ENCODE assay signal across 13 cellular contexts in genomic region chr18:60508108-60508507, GRCh38.
"Had no signal": no experiment of that assay in that cellular context is flagged by ENCODE, and none has a peak within 500 bp of the region (broad histone marks: within the 10 kb centered on the region; RNA-seq: fewer than 3 reads in every experiment).

No MANE protein-coding gene starts in this region.

- H3K27ac ChIP-seq: cardiac muscle cell, gastroesophageal sphincter, pancreas, upper lobe of left lung, VCaP had no signal

- H3K27me3 Mint-ChIP-seq: activated CD4-positive, alpha-beta memory T cell treated with anti-CD3 and anti-CD28 coated beads, Interleukin-2, amount 10 ng/mL, durations not matched to agents 7 days and 5 days; activated naive CD8-positive, alpha-beta T cell treated with anti-CD3 and anti-CD28 coated beads, Interleukin-2, amount 10 ng/mL, durations not matched to agents 7 days and 5 days; stimulated activated naive CD8-positive, alpha-beta T cell treated with anti-CD3 and anti-CD28 coated beads, Interleukin-15, Interleukin-2, amounts not matched to agents 100 ng/mL and 50 ng/mL, for 24 hours had no signal

- H3K4me1 Mint-ChIP-seq: activated CD4-positive, alpha-beta memory T cell treated with anti-CD3 and anti-CD28 coated beads, Interleukin-2, amount 10 ng/mL, durations not matched to agents 7 days and 5 days; activated naive CD8-positive, alpha-beta T cell treated with anti-CD3 and anti-CD28 coated beads, Interleukin-2, amount 10 ng/mL, durations not matched to agents 7 days and 5 days; neural crest cell had no signal

- H3K36me3 ChIP-seq: cardiac muscle cell, gastroesophageal sphincter, pancreas, upper lobe of left lung had no signal

- H3K4me3 ChIP-seq: cardiac muscle cell, gastroesophageal sphincter, pancreas, upper lobe of left lung had no signal

- H3K27ac Mint-ChIP-seq: activated CD4-positive, alpha-beta memory T cell treated with anti-CD3 and anti-CD28 coated beads, Interleukin-2, amount 10 ng/mL, durations not matched to agents 7 days and 5 days; activated naive CD8-positive, alpha-beta T cell treated with anti-CD3 and anti-CD28 coated beads, Interleukin-2, amount 10 ng/mL, durations not matched to agents 7 days and 5 days; stimulated activated naive CD8-positive, alpha-beta T cell treated with anti-CD3 and anti-CD28 coated beads, Interleukin-15, Interleukin-2, amounts not matched to agents 100 ng/mL and 50 ng/mL, for 24 hours had no signal

- H3K27me3 ChIP-seq: cardiac muscle cell, gastroesophageal sphincter, pancreas, upper lobe of left lung had no signal

- DNase-seq: activated CD4-positive, alpha-beta memory T cell treated with anti-CD3 and anti-CD28 coated beads, Interleukin-2, amount 10 ng/mL, durations not matched to agents 7 days and 5 days; activated naive CD8-positive, alpha-beta T cell treated with anti-CD3 and anti-CD28 coated beads, Interleukin-2, amount 10 ng/mL, durations not matched to agents 7 days and 5 days; kidney; left ventricle myocardium superior; pancreas; stimulated activated CD4-positive, alpha-beta T cell treated with anti-CD3 and anti-CD28 coated beads, Interleukin-4, amount 100 ng/mL, for 1 hour; T1000; upper lobe of left lung had no signal

- H3K9me3 Mint-ChIP-seq: activated CD4-positive, alpha-beta memory T cell treated with anti-CD3 and anti-CD28 coated beads, Interleukin-2, amount 10 ng/mL, durations not matched to agents 7 days and 5 days; activated naive CD8-positive, alpha-beta T cell treated with anti-CD3 and anti-CD28 coated beads, Interleukin-2, amount 10 ng/mL, durations not matched to agents 7 days and 5 days; neural crest cell; stimulated activated naive CD8-positive, alpha-beta T cell treated with anti-CD3 and anti-CD28 coated beads, Interleukin-15, Interleukin-2, amounts not matched to agents 100 ng/mL and 50 ng/mL, for 24 hours had no signal

- H3K4me3 Mint-ChIP-seq: activated CD4-positive, alpha-beta memory T cell treated with anti-CD3 and anti-CD28 coated beads, Interleukin-2, amount 10 ng/mL, durations not matched to agents 7 days and 5 days; activated naive CD8-positive, alpha-beta T cell treated with anti-CD3 and anti-CD28 coated beads, Interleukin-2, amount 10 ng/mL, durations not matched to agents 7 days and 5 days; neural crest cell; stimulated activated naive CD8-positive, alpha-beta T cell treated with anti-CD3 and anti-CD28 coated beads, Interleukin-15, Interleukin-2, amounts not matched to agents 100 ng/mL and 50 ng/mL, for 24 hours had no signal

- H3K36me3 Mint-ChIP-seq: activated naive CD8-positive, alpha-beta T cell treated with anti-CD3 and anti-CD28 coated beads, Interleukin-2, amount 10 ng/mL, durations not matched to agents 7 days and 5 days had no signal
